21 cellular contexts compared by ENCODE assay signal in genomic region chr10:3150961-3151360, GRCh38.
"Had no signal": no experiment of that assay in that cellular context is flagged by ENCODE, and none has a peak within 500 bp of the region (broad histone marks: within the 10 kb centered on the region; RNA-seq: fewer than 3 reads in every experiment).

No MANE protein-coding gene starts in this region.

- H3K27me3 ChIP-seq: SJSA1 had no signal

- H3K27ac ChIP-seq: SJSA1, SK-N-MC had no signal

- H3K9me3 ChIP-seq: SJSA1 had no signal

- H3K4me1 ChIP-seq: SJSA1 had no signal

- H3K4me3 ChIP-seq: SJSA1, SK-N-MC had no signal

- DNase-seq: KBM-7, MV-4-11, NCI-H1048, NCI-H1105, NCI-H1417, NCI-H1436 treated with DMSO at 0.1 percent for 48 hours, NCI-H1694, NCI-H187 treated with DMSO at 0.1 percent for 48 hours, NCI-H2029 treated with DMSO at 0.1 percent for 48 hours, NCI-H2171, NCI-H226, NCI-H446, NCI-H510A, NCI-H524 treated with DMSO at 0.1 percent for 48 hours, NCI-H69, NCI-H774, Right ventricle myocardium superior, RPMI8226, SIG-M5 had no signal
